ENCODE assay signal across 32 cellular contexts in genomic region chr12:74836567-74836966, GRCh38.
DNase-seq lines count a peak whose midpoint lies in the region; ATAC-seq, FAIRE-seq and TF ChIP-seq lines count a peak whose summit lies in the region.
"Had no signal": no experiment of that assay in that cellular context is flagged by ENCODE, and none has a peak within 500 bp of the region (broad histone marks: within the 10 kb centered on the region; RNA-seq: fewer than 3 reads in every experiment).

No MANE protein-coding gene starts in this region.

- TF ChIP-seq EP300 in A549 (IDR thresholded peaks at IDR 0.05) (no peak), K562 (IDR thresholded peaks at IDR 0.05; ENCODE audit: low read length) (no peak)

- TF ChIP-seq RAD21 in A549 (conservative IDR thresholded peaks at IDR 0.05 in 1 of 2, IDR thresholded peaks at IDR 0.05 in 1 of 2) = no peak
- no peak for TF ChIP-seq RAD21 in K562 (CRISPR knock-in tag; conservative IDR thresholded peaks at IDR 0.05 in 1 of 2, IDR thresholded peaks at IDR 0.05 in 1 of 2)

- H3K79me2 ChIP-seq in K562 (ENCODE audit: control insufficient read depth, insufficient read depth, low read length) = no peaks in the 10 kb centered on the region

- H3K4me1 ChIP-seq in A549 (no peaks in the 10 kb centered on the region), HEK293 (ENCODE audit: control insufficient read depth, insufficient read depth, low read length) (no peaks in the 10 kb centered on the region), K562 (replicated peaks in 1 of 2; ENCODE audit: control insufficient read depth in 2 of 2, insufficient read depth in 2 of 2, low read length in 2 of 2) (no peaks in the 10 kb centered on the region)
- H3K4me1 ChIP-seq: BE2C; BLaER1; BLaER1 treated with 17β-estradiol and CSF1 and Interleukin-3, amounts not matched to agents 10 nM and 100 nM; Caco-2 had no signal

- in situ Hi-C loops in K562 (cut with MboI) = no loop called here

- POLR2A ChIA-PET in A549 (lab: Yijun Ruan, JAX) = no interaction called here
- POLR2A ChIA-PET in HEK293 (lab: Yijun Ruan, JAX) = no interaction called here
- POLR2A ChIA-PET in K562 (lab: Yijun Ruan, JAX) = no interaction called here

- DNase-seq in A549 (ENCODE audit: low read depth in 1 of 2, low spot score in 1 of 2) (no peak), K562 (ENCODE audit: extremely low read depth in 1 of 4, low spot score in 3 of 4) (no peak), KG1 (lab: John Stamatoyannopoulos, UW) (no peak), NOMO-1 treated with DMSO at 0.1 percent for 48 hours (lab: John Stamatoyannopoulos, UW; ENCODE audit: unreplicated experiment) (no peak), SHP77 treated with DMSO at 0.1 percent for 48 hours (lab: John Stamatoyannopoulos, UW) (no peak)
- DNase-seq: 8988T; ACHN; AML-193; BE2C; C1 segment of cervical spinal cord; Caco-2; Calu3; CD4-positive, alpha-beta memory T cell; CD4-positive, alpha-beta T cell; CD4-positive, CD25-positive, alpha-beta regulatory T cell; CD8-positive, alpha-beta memory T cell; CD8-positive, alpha-beta T cell; COR-L47; DMS 273 treated with DMSO at 0.1 percent for 48 hours; DMS153; DMS53; DMS79; DMS79 treated with DMSO at 0.1 percent for 48 hours; DND-41; EL had no signal

- H3K9ac ChIP-seq in K562 (ENCODE audit: insufficient read depth in 1 of 2, low read depth in 2 of 2, low read length in 2 of 2) = no peak overlapping the region
- H3K9ac ChIP-seq: BLaER1; BLaER1 treated with 17β-estradiol and CSF1 and Interleukin-3, amounts not matched to agents 10 nM and 100 nM had no signal

- no peaks in the 10 kb centered on the region for H4K20me1 ChIP-seq in K562 (replicated peaks; ENCODE audit: control insufficient read depth, insufficient read depth, low read length)
- H4K20me1 ChIP-seq: BLaER1; BLaER1 treated with 17β-estradiol and CSF1 and Interleukin-3, amounts not matched to agents 10 nM and 100 nM had no signal

- FAIRE-seq in A549 (lab: Jason Lieb, UNC) = no peak
- FAIRE-seq in K562 (lab: Jason Lieb, UNC) = no peak
- FAIRE-seq: A204.1, D721Med had no signal

- H3K4me2 ChIP-seq in A549 (no peak overlapping the region), K562 (ENCODE audit: insufficient read depth, low read length) (no peak overlapping the region)
- H3K4me2 ChIP-seq: BLaER1; BLaER1 treated with 17β-estradiol and CSF1 and Interleukin-3, amounts not matched to agents 10 nM and 100 nM had no signal

- no peak for TF ChIP-seq POLR2A in A549 (IDR thresholded peaks at IDR 0.05; ENCODE audit: low read length)
- no peak for TF ChIP-seq POLR2A in K562 (conservative IDR thresholded peaks at IDR 0.05)

- CTCF ChIA-PET in A549 (lab: Yijun Ruan, JAX) = interaction anchor here (1.5 kb wide), 1 partner anchor 34 kb away, joined by 4 read pairs; no protein-coding TSS in a partner anchor
- CTCF ChIA-PET in HEK293 (lab: Yijun Ruan, JAX) = no interaction called here
- CTCF ChIA-PET in K562 (lab: Yijun Ruan, JAX; ENCODE audit: low intra/inter-chr PET ratio) = no interaction called here

- no peak overlapping the region for H2AFZ ChIP-seq in K562 (ENCODE audit: low read depth, low read length)

- H3K27me3 ChIP-seq in K562 (ENCODE audit: control insufficient read depth in 2 of 2, insufficient read depth in 2 of 2, low read length in 2 of 2) = no peaks in the 10 kb centered on the region
- H3K27me3 ChIP-seq: BE2C; BLaER1; BLaER1 treated with 17β-estradiol and CSF1 and Interleukin-3, amounts not matched to agents 10 nM and 100 nM had no signal

- WGBS in A549 (ENCODE audit: missing lambda C conversion rate) = 20% methylated on average over 2 of the region's 2 CpGs
- 0% methylated on average over 2 of the region's 2 CpGs for WGBS in K562 (ENCODE audit: insufficient coverage, low coverage, missing lambda C conversion rate)

- peaks cover 6% of the 10 kb centered on the region; the same call in 1 of the 3 replicates for H3K9me3 ChIP-seq in A549
- H3K9me3 ChIP-seq in HEK293 (ENCODE audit: control insufficient read depth, insufficient read depth, low read depth, low read length) = no peaks in the 10 kb centered on the region; the same call in 1 of the 2 replicates
- no peaks in the 10 kb centered on the region for H3K9me3 ChIP-seq in K562 (replicated peaks; ENCODE audit: control insufficient read depth, insufficient read depth, low read depth, low read length)
- H3K9me3 ChIP-seq: BE2C, Caco-2 had no signal

- no peak overlapping the region for H3K4me3 ChIP-seq in A549
- H3K4me3 ChIP-seq in HEK293 (ENCODE audit: low read depth, low read length) = no peak overlapping the region
- no peak overlapping the region for H3K4me3 ChIP-seq in K562
- H3K4me3 ChIP-seq: BLaER1; BLaER1 treated with 17β-estradiol and CSF1 and Interleukin-3, amounts not matched to agents 10 nM and 100 nM had no signal

- no TSS peak for BruUV-seq in K562 (replicated peaks; lab: Mats Ljungman, UMichigan)

- TF ChIP-seq CTCF in A549 (IDR thresholded peaks at IDR 0.05) = no peak
- TF ChIP-seq CTCF in HEK293 (tag by site-specific recombination; IDR thresholded peaks at IDR 0.05) = no peak
- TF ChIP-seq CTCF in K562 (IDR thresholded peaks at IDR 0.05 in 2 of 3, conservative IDR thresholded peaks at IDR 0.05 in 1 of 3; ENCODE audit: insufficient read depth in 2 of 3, low read depth in 1 of 3, low read length in 3 of 3) = no peak

- H3K36me3 ChIP-seq in HEK293 (ENCODE audit: control insufficient read depth in 2 of 2, insufficient read depth in 1 of 2, low read length in 2 of 2) (no peaks in the 10 kb centered on the region), K562 (ENCODE audit: control insufficient read depth, insufficient read depth, low read length) (no peaks in the 10 kb centered on the region)
- H3K36me3 ChIP-seq: BE2C; BLaER1; BLaER1 treated with 17β-estradiol and CSF1 and Interleukin-3, amounts not matched to agents 10 nM and 100 nM had no signal

- H3K9me1 ChIP-seq in K562 (ENCODE audit: control insufficient read depth, insufficient read depth, low read length) = no peaks in the 10 kb centered on the region

- intact Hi-C loops in K562 (cut with micrococcal nuclease) = no loop called here

- ATAC-seq in A549 (no peak), K562 (no peak)
- ATAC-seq: CD8-positive, alpha-beta T cell had no signal

- H3K27ac ChIP-seq in A549 (no peak overlapping the region), HEK293 (ENCODE audit: extremely low read depth, low read depth, low read length) (no peak overlapping the region), K562 (ENCODE audit: extremely low read depth, low read depth, low read length) (no peak overlapping the region)
- H3K27ac ChIP-seq: 22Rv1; BLaER1; BLaER1 treated with 17β-estradiol and CSF1 and Interleukin-3, amounts not matched to agents 10 nM and 100 nM; C4-2B had no signal

TF ChIP-seq in A549, 52 proteins besides CTCF, POLR2A, EP300 and RAD21:
- TF ChIP-seq ZFP36 (IDR thresholded peaks at IDR 0.05; ENCODE audit: borderline replicate concordance, partially characterized antibody) = peak; percentile 59
- TF ChIP-seq JUNB (IDR thresholded peaks at IDR 0.05) = no peak

TF ChIP-seq in HEK293, 187 proteins besides CTCF, POLR2A, EP300 and RAD21:
- peak; percentile 77 for TF ChIP-seq ZNF585B (tag by site-specific recombination; IDR thresholded peaks at IDR 0.05)
- no peak for TF ChIP-seq ZNF530 (tag by site-specific recombination; IDR thresholded peaks at IDR 0.05; ENCODE audit: low read depth)

TF ChIP-seq in K562, 482 proteins besides CTCF, POLR2A, EP300 and RAD21:
- TF ChIP-seq NKRF (IDR thresholded peaks at IDR 0.05; ENCODE audit: borderline replicate concordance) (no peak), ZFP36 (IDR thresholded peaks at IDR 0.05; ENCODE audit: low read depth, low read length, partially characterized antibody) (peak; percentile 24)
TF ChIP-seq in K562: peak in this region for 1.
